20 cellular contexts compared by ENCODE assay signal in genomic region chr20:90651-91050, GRCh38. TPM values are rescaled to one million over a fixed set of nuclear protein-coding genes. Genes with fewer than 3 reads are reported as not detected.
DNase-seq lines count a peak whose midpoint lies in the region; ATAC-seq and TF ChIP-seq lines count a peak whose summit lies in the region.
"Had no signal": no experiment of that assay in that cellular context is flagged by ENCODE, and none has a peak within 500 bp of the region (broad histone marks: within the 10 kb centered on the region; RNA-seq: fewer than 3 reads in every experiment).

No MANE protein-coding gene starts in this region.

- POLR2A ChIA-PET in Panc1 (lab: Charles Lee): no interaction called here

- peaks cover 27% of the 10 kb centered on the region for H3K27me3 ChIP-seq in Panc1 (ENCODE audit: control insufficient read depth, insufficient read depth, low read length)
- H3K27me3 ChIP-seq in lower lobe of right lung (ENCODE audit: low read depth): no peaks in the 10 kb centered on the region

- no peaks in the 10 kb centered on the region for H3K36me3 ChIP-seq in Panc1 (ENCODE audit: control insufficient read depth, insufficient read depth, low read length)
- H3K36me3 ChIP-seq in lower lobe of right lung: no peaks in the 10 kb centered on the region

- H3K4me1 ChIP-seq in Panc1 (ENCODE audit: control insufficient read depth, insufficient read depth, low read length) (no peaks in the 10 kb centered on the region), lower lobe of right lung (no peaks in the 10 kb centered on the region)

- H3K9me3 ChIP-seq in Panc1 (ENCODE audit: control insufficient read depth, insufficient read depth, low read depth, low read length) (peaks cover 4% of the 10 kb centered on the region; the same call in 1 of the 2 replicates), lower lobe of right lung (peaks cover 13% of the 10 kb centered on the region)

- H3K27ac ChIP-seq in Panc1 (ENCODE audit: low read length): no peak overlapping the region
- no peak overlapping the region for H3K27ac ChIP-seq in lower lobe of right lung

- CTCF ChIA-PET in Panc1 (lab: Charles Lee): no interaction called here

- intact Hi-C loops in Panc1 (cut with micrococcal nuclease; ENCODE audit: unreplicated experiment): no loop called here
- intact Hi-C loops in lower lobe of right lung (cut with DNase I): no loop called here

- peak; percentile 3 for DNase-seq in HCEC 1CT
- DNase-seq in Panc1 (ENCODE audit: low read depth, low spot score): peak; percentile 20
- DNase-seq in epithelial cell of esophagus (ENCODE audit: low read depth): peak; percentile 91
- DNase-seq in lower lobe of right lung: no peak
- no peak for DNase-seq in NCI-H1930 (lab: John Stamatoyannopoulos, UW)
- DNase-seq in NAMALWA (ENCODE audit: low spot score): no peak
- DNase-seq: CD8-positive, alpha-beta T cell; GOT3; HFFc6; Kasumi-1; NCI-H1436 treated with DMSO at 0.1 percent for 48 hours; NCI-H2081 treated with DMSO at 0.1 percent for 48 hours; NCI-H2227 treated with DMSO at 0.1 percent for 48 hours; NCI-H526 treated with DMSO at 0.1 percent for 48 hours; SIG-M5 had no signal

- no TSS peak for BruUV-seq in Panc1 (replicated peaks; lab: Mats Ljungman, UMichigan)

- no peak for ATAC-seq in Panc1
- ATAC-seq in lower lobe of right lung: peak; percentile 57 to 90
- ATAC-seq in HG03045 (IDR thresholded peaks at IDR 0.05; ENCODE audit: unreplicated experiment): no peak
- ATAC-seq: CD8-positive, alpha-beta T cell; HepG2 had no signal

- TF ChIP-seq CTCF in Panc1 (IDR thresholded peaks at IDR 0.05): no peak
- no peak for TF ChIP-seq CTCF in epithelial cell of esophagus (IDR thresholded peaks at IDR 0.05; ENCODE audit: insufficient read depth, low read depth, low read length, missing control alignments)
- no peak for TF ChIP-seq CTCF in lower lobe of right lung (IDR thresholded peaks at IDR 0.05)

- in situ Hi-C loops in Panc1 (cut with HindIII; ENCODE audit: low pct_unique_long_range_greater_than_20kb, low sequenced_read_pairs): no loop called here

- H3K4me3 ChIP-seq in Panc1 (ENCODE audit: low read depth in 2 of 2, low read length in 2 of 2): no peak overlapping the region
- no peak overlapping the region for H3K4me3 ChIP-seq in epithelial cell of esophagus (ENCODE audit: low read length)
- no peak overlapping the region for H3K4me3 ChIP-seq in lower lobe of right lung

RNA-seq across cellular contexts. Expression of gene DEFB125, which starts 3.2 kb away (rescaled TPM):
- not detected for total RNA-seq in Panc1 (2021; ENCODE audit: unreplicated experiment)
- polyA plus RNA-seq in Panc1 (2012; ENCODE audit: insufficient read length): not detected
- total RNA-seq in lower lobe of right lung: not detected
- total RNA-seq: CD8-positive, alpha-beta T cell; Daoy; HepG2; HFFc6 had no signal
- polyA plus RNA-seq: AG04450, BJ, HepG2 had no signal

RNA-seq across cellular contexts. Expression of gene DEFB126, which starts 51.7 kb away (rescaled TPM):
- total RNA-seq in Panc1 (2021; ENCODE audit: unreplicated experiment) (not detected), lower lobe of right lung (not detected)
- not detected for polyA plus RNA-seq in Panc1 (2012; ENCODE audit: insufficient read length)
- total RNA-seq: CD8-positive, alpha-beta T cell; Daoy; HepG2; HFFc6 had no signal
- polyA plus RNA-seq: AG04450, BJ, HepG2 had no signal

Comparison
In these comparisons a context has a peak if more than half of its experiments do, and no peak if none do; other contexts are left out.
1. DNase-seq: peak in HCEC 1CT (single experiment), Panc1 (single experiment) and epithelial cell of esophagus (single experiment); none in lower lobe of right lung (single experiment), NCI-H1930 (0 of 2) and NAMALWA (single experiment).
2. ATAC-seq: peak in lower lobe of right lung (2 of 2); none in Panc1 (single experiment) and HG03045 (single experiment).